1 cellular context compared by ENCODE assay signal in genomic region chr1:200905411-200906052, GRCh38.
A peak's percentile ranks its signal among the peaks of the same experiment; 100 is the strongest.
TF ChIP-seq lines count a peak whose summit lies in the region.

No MANE protein-coding gene starts in this region.

TF ChIP-seq in GM12878, 131 proteins besides CTCF, POLR2A, EP300 and RAD21 (continues in another document):
- no peak for TF ChIP-seq ZBTB33 (IDR thresholded peaks at IDR 0.05)
- no peak for TF ChIP-seq REST (IDR thresholded peaks at IDR 0.05; ENCODE audit: low read depth, low read length)
- TF ChIP-seq ZNF24 (IDR thresholded peaks at IDR 0.05): peak; percentile 73
- TF ChIP-seq MTA3 (IDR thresholded peaks at IDR 0.05; ENCODE audit: borderline replicate concordance, low read length): 0 out of 2 replicates have a peak, but pooled peaks have one; percentile 44
- no peak for TF ChIP-seq YY1 (IDR thresholded peaks at IDR 0.05; ENCODE audit: low read depth, low read length)
- no peak for TF ChIP-seq KAT2A (conservative IDR thresholded peaks at IDR 0.05; ENCODE audit: control insufficient read depth, low read depth, low read length)
- peak; percentile 78 for TF ChIP-seq ZNF687 (IDR thresholded peaks at IDR 0.05)
- TF ChIP-seq MYC (IDR thresholded peaks at IDR 0.05; ENCODE audit: insufficient read depth, insufficient read length, insufficient replicate concordance, low read length, severe bottlenecking): no peak
- no peak for TF ChIP-seq SP1 (IDR thresholded peaks at IDR 0.05; ENCODE audit: low read depth, low read length)
- no peak for TF ChIP-seq ZZZ3 (IDR thresholded peaks at IDR 0.05; ENCODE audit: control insufficient read depth, insufficient read length, low read depth)
- no peak for TF ChIP-seq SREBF1 (IDR thresholded peaks at IDR 0.05; ENCODE audit: low read length)
- TF ChIP-seq SMARCA5 (IDR thresholded peaks at IDR 0.05): 0 out of 2 replicates have a peak, but pooled peaks have one; percentile 74
- no peak for TF ChIP-seq ZBTB40 (IDR thresholded peaks at IDR 0.05; ENCODE audit: borderline replicate concordance)
- no peak for TF ChIP-seq NFXL1 (IDR thresholded peaks at IDR 0.05; ENCODE audit: borderline replicate concordance)
- TF ChIP-seq KDM1A (IDR thresholded peaks at IDR 0.05; ENCODE audit: borderline replicate concordance): no peak
- no peak for TF ChIP-seq JUND (IDR thresholded peaks at IDR 0.05; ENCODE audit: low read depth, low read length)
- TF ChIP-seq SKIL (IDR thresholded peaks at IDR 0.05; ENCODE audit: low read depth, poor library complexity, severe bottlenecking): peak; percentile 99
- no peak for TF ChIP-seq FOS (IDR thresholded peaks at IDR 0.05; ENCODE audit: borderline replicate concordance, extremely low read depth, insufficient read length)
- TF ChIP-seq PAX8 (IDR thresholded peaks at IDR 0.05): no peak
- TF ChIP-seq TCF7 (IDR thresholded peaks at IDR 0.05; ENCODE audit: borderline replicate concordance): no peak
- no peak for TF ChIP-seq BCL3 (IDR thresholded peaks at IDR 0.05; ENCODE audit: borderline replicate concordance, insufficient read depth, low read depth, low read length, poor library complexity, severe bottlenecking)
- no peak for TF ChIP-seq TCF3 (IDR thresholded peaks at IDR 0.05; ENCODE audit: borderline replicate concordance, insufficient read depth, low read depth, low read length)
- no peak for TF ChIP-seq EZH2 (IDR thresholded peaks at IDR 0.05; ENCODE audit: borderline replicate concordance, control insufficient read depth, low read depth, low read length)
- TF ChIP-seq BHLHE40 (IDR thresholded peaks at IDR 0.05; ENCODE audit: borderline replicate concordance in 1 of 2, low read depth in 2 of 2, low read length in 1 of 2): peak in 1 of 2 experiments; percentile 65; a peak in 2 of 4 replicates
- no peak for TF ChIP-seq FOXM1 (IDR thresholded peaks at IDR 0.05; ENCODE audit: low read depth, low read length)
- TF ChIP-seq MEF2A (IDR thresholded peaks at IDR 0.05; ENCODE audit: insufficient read depth, low read depth, low read length): no peak
- no peak for TF ChIP-seq ZNF592 (IDR thresholded peaks at IDR 0.05)
- TF ChIP-seq HDGF (IDR thresholded peaks at IDR 0.05): no peak
- peak; percentile 25; the same call in 1 of the 2 replicates for TF ChIP-seq BCL11A (IDR thresholded peaks at IDR 0.05; ENCODE audit: low read depth, low read length)
- no peak for TF ChIP-seq CBX3 (IDR thresholded peaks at IDR 0.05; ENCODE audit: borderline replicate concordance, low read depth)
- no peak for TF ChIP-seq ZBED1 (IDR thresholded peaks at IDR 0.05; ENCODE audit: borderline replicate concordance)
- no peak for TF ChIP-seq HDAC2 (IDR thresholded peaks at IDR 0.05)
- TF ChIP-seq RFX5 (IDR thresholded peaks at IDR 0.05; ENCODE audit: low read depth, low read length): no peak
- TF ChIP-seq NFYA (IDR thresholded peaks at IDR 0.05; ENCODE audit: borderline replicate concordance, low read depth, low read length): no peak
